Comparison of ENCODE assay signal across 1 cellular context in the genomic region with DNA sequence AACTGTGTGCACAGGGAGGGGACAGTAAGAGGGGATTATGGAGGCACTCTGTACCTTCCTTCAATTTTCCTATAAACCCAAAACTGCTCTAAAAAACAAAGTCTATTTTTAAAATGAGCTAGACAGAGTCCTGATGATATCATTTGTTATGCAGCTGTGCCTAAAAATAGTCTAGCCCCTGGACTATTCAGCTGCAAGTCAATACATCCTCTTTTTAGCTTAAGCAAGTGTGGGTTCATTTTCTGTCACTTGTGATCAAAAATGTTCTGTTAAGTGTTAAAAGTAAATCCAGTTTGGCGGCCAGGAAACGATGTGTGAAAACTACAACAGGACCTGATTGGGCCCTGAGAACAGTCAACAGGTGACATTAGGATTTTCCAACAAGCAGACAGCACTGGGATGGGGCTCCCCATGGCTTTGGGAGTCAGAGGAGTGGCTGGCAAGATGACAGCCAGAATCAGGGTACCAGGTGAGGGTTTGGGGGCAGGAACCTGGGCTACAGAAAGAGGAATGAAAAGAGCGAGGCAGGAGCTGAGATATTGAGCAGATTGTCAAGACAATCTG.
TF ChIP-seq lines count a peak whose summit lies in the region.

No MANE protein-coding gene starts in this region.

TF ChIP-seq in HepG2, 621 proteins besides CTCF, POLR2A, EP300 and RAD21:
- TF ChIP-seq, protein P1, sequence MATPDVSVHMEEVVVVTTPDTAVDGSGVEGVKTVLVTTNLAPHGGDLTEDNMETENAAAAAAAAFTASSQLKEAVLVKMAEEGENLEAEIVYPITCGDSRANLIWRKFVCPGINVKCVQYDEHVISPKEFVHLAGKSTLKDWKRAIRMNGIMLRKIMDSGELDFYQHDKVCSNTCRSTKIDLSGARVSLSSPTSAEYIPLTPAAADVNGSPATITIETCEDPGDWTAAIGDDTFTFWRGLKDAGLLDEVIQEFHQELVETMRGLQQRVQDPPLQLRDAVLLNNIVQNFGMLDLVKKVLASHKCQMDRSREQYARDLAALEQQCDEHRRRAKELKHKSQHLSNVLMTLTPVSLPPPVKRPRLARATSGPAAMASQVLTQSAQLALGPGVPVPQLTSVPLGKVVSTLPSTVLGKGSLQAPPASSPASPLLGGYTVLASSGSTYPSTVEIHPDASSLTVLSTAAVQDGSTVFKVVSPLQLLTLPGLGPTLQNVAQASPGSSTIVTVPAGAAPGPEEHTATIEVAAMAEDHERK (CRISPR knock-in tag; IDR thresholded peaks at IDR 0.05; ENCODE audit: low read depth), result no peak
- TF ChIP-seq, protein P2, sequence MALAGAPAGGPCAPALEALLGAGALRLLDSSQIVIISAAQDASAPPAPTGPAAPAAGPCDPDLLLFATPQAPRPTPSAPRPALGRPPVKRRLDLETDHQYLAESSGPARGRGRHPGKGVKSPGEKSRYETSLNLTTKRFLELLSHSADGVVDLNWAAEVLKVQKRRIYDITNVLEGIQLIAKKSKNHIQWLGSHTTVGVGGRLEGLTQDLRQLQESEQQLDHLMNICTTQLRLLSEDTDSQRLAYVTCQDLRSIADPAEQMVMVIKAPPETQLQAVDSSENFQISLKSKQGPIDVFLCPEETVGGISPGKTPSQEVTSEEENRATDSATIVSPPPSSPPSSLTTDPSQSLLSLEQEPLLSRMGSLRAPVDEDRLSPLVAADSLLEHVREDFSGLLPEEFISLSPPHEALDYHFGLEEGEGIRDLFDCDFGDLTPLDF (CRISPR knock-in tag; IDR thresholded peaks at IDR 0.05), result no peak
- TF ChIP-seq ZSCAN29 (CRISPR knock-in tag; conservative IDR thresholded peaks at IDR 0.05), result no peak
- TF ChIP-seq, protein P3, sequence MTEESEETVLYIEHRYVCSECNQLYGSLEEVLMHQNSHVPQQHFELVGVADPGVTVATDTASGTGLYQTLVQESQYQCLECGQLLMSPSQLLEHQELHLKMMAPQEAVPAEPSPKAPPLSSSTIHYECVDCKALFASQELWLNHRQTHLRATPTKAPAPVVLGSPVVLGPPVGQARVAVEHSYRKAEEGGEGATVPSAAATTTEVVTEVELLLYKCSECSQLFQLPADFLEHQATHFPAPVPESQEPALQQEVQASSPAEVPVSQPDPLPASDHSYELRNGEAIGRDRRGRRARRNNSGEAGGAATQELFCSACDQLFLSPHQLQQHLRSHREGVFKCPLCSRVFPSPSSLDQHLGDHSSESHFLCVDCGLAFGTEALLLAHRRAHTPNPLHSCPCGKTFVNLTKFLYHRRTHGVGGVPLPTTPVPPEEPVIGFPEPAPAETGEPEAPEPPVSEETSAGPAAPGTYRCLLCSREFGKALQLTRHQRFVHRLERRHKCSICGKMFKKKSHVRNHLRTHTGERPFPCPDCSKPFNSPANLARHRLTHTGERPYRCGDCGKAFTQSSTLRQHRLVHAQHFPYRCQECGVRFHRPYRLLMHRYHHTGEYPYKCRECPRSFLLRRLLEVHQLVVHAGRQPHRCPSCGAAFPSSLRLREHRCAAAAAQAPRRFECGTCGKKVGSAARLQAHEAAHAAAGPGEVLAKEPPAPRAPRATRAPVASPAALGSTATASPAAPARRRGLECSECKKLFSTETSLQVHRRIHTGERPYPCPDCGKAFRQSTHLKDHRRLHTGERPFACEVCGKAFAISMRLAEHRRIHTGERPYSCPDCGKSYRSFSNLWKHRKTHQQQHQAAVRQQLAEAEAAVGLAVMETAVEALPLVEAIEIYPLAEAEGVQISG (CRISPR knock-in tag; IDR thresholded peaks at IDR 0.05), result no peak
- no peak for TF ChIP-seq ZBTB38 (CRISPR knock-in tag; IDR thresholded peaks at IDR 0.05)
- TF ChIP-seq, protein P4, sequence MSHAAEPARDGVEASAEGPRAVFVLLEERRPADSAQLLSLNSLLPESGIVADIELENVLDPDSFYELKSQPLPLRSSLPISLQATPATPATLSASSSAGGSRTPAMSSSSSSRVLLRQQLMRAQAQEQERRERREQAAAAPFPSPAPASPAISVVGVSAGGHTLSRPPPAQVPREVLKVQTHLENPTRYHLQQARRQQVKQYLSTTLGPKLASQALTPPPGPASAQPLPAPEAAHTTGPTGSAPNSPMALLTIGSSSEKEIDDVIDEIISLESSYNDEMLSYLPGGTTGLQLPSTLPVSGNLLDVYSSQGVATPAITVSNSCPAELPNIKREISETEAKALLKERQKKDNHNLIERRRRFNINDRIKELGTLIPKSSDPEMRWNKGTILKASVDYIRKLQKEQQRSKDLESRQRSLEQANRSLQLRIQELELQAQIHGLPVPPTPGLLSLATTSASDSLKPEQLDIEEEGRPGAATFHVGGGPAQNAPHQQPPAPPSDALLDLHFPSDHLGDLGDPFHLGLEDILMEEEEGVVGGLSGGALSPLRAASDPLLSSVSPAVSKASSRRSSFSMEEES (CRISPR knock-in tag; IDR thresholded peaks at IDR 0.05), result no peak
- TF ChIP-seq BORCS8-MEF2B (CRISPR knock-in tag; IDR thresholded peaks at IDR 0.05), result no peak
- no peak for TF ChIP-seq TAF15 (IDR thresholded peaks at IDR 0.05; ENCODE audit: low read depth, low read length, poor library complexity, severe bottlenecking)
